ENCODE assay signal across 8 cellular contexts in genomic region chr1:154961497-154962237, GRCh38. TPM values are rescaled to one million over a fixed set of nuclear protein-coding genes. Genes with fewer than 3 reads are reported as not detected.
A peak's percentile ranks its signal among the peaks of the same experiment; 100 is the strongest.
DNase-seq lines count a peak whose midpoint lies in the region; ATAC-seq and TF ChIP-seq lines count a peak whose summit lies in the region.

PYGO2 (minus strand) TSS chr1:154961782; CDS start chr1:154961576, 206 bp downstream.

- H3K4me3 Mint-ChIP-seq in endothelial cell (ENCODE audit: unreplicated experiment) = peak within 1 kb of the TSS; percentile 95

- ATAC-seq in GM19397 (IDR thresholded peaks at IDR 0.05; ENCODE audit: unreplicated experiment) (peak; percentile 72), HG03565 (IDR thresholded peaks at IDR 0.05; ENCODE audit: unreplicated experiment) (peak; percentile 65)

- peaks cover 38% of the 10 kb centered on the region for H3K36me3 Mint-ChIP-seq in endothelial cell (ENCODE audit: low read depth, unreplicated experiment)

- peaks cover 10% of the 10 kb centered on the region for H3K27me3 Mint-ChIP-seq in endothelial cell (ENCODE audit: unreplicated experiment)

- H3K9me3 Mint-ChIP-seq in endothelial cell (ENCODE audit: unreplicated experiment) = no peaks in the 10 kb centered on the region

- H3K27ac Mint-ChIP-seq in endothelial cell (ENCODE audit: unreplicated experiment) = peak within 1 kb of the TSS; percentile 95

- peak; percentile 84 for DNase-seq in CMK (ENCODE audit: low read depth)
- DNase-seq in NOMO-1 treated with dmso at 0.1 percent for 144 hours (lab: John Stamatoyannopoulos, UW; ENCODE audit: unreplicated experiment) = peak; percentile 73
- DNase-seq in activated CD8-positive, alpha-beta memory T cell treated with anti-CD3 and anti-CD28 coated beads, Interleukin-2, amount 50 U/mL, for 24 hours (ENCODE audit: extremely low read depth) = peak; percentile 58
- DNase-seq in endothelial cell (ENCODE audit: low spot score) = peak; percentile 85
- DNase-seq in midbrain (lab: John Stamatoyannopoulos, UW) = peak; percentile 83
- peak; percentile 71 for DNase-seq in stimulated activated CD8-positive, alpha-beta memory T cell treated with anti-CD3 and anti-CD28 coated beads, Interleukin-4, amount 100 ng/mL, for 24 hours (ENCODE audit: low read depth)

- peaks cover 59% of the 10 kb centered on the region for H3K4me1 Mint-ChIP-seq in endothelial cell (ENCODE audit: unreplicated experiment)

- peak; percentile 50 for TF ChIP-seq CTCF in endothelial cell (IDR thresholded peaks at IDR 0.05; ENCODE audit: unreplicated experiment)

RNA-seq across cellular contexts. Expression of gene PYGO2, which starts in this region (rescaled TPM):
- 49.8 TPM for total RNA-seq in endothelial cell (ENCODE audit: unreplicated experiment)

Comparison
In these comparisons a context has a peak if more than half of its experiments do, and no peak if none do; other contexts are left out.
1. Peak in every context shown above with its lines: DNase-seq and ATAC-seq.